15 cellular contexts compared by ENCODE assay signal in the genomic region with DNA sequence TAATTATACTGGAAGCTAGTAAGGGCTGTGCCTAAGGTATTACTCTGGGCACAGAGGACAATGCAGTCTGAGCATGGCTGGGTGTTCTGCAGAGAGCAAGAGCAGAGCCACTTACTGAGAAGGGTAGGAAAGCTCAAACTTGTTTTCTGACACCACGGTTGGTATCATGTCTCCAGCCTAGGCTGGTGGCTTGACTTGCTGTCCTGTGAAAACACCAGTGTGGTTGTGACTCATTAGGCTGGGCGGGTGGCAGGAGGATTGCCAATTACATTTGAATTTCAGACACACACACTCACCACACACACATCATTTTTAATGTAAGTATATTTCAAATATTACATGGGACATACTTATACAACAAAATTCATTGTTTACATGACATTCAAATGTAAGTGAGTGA. TPM values are rescaled to one million over a fixed set of nuclear protein-coding genes. Genes with fewer than 3 reads are reported as not detected.
A peak's percentile ranks its signal among the peaks of the same experiment; 100 is the strongest.
DNase-seq lines count a peak whose midpoint lies in the region; ATAC-seq and TF ChIP-seq lines count a peak whose summit lies in the region.
"Had no signal": no experiment of that assay in that cellular context is flagged by ENCODE, and none has a peak within 500 bp of the region (broad histone marks: within the 10 kb centered on the region; RNA-seq: fewer than 3 reads in every experiment).

No MANE protein-coding gene starts in this region.

- in situ Hi-C loops in astrocyte of the spinal cord (cut with HindIII; ENCODE audit: low sequenced_read_pairs) = no loop called here

- no peak overlapping the region for H3K4me3 ChIP-seq in astrocyte of the spinal cord (ENCODE audit: low read depth, low read length)
- H3K4me3 ChIP-seq: cardiac muscle cell, ovary, SK-N-MC had no signal

- no peak for TF ChIP-seq CTCF in astrocyte of the spinal cord (IDR thresholded peaks at IDR 0.05; ENCODE audit: low read depth, low read length)

- ATAC-seq in GM19035 (IDR thresholded peaks at IDR 0.05; ENCODE audit: unreplicated experiment) = no peak

- peak; percentile 31 for DNase-seq in NK-92 treated with Interleukin-12 subunit alpha and Interleukin-12 subunit beta, amount 100 ng/mL, for 24 hours (lab: John Stamatoyannopoulos, UW)
- DNase-seq in NK-92 (lab: John Stamatoyannopoulos, UW; ENCODE audit: unreplicated experiment) = no peak
- DNase-seq in LHCN-M2 (ENCODE audit: low read depth) = peak; percentile 75
- DNase-seq in astrocyte of the spinal cord (ENCODE audit: low read depth, low spot score) = peak; percentile 35
- peak; percentile 64 for DNase-seq in kidney tubule cell (ENCODE audit: low spot score)
- DNase-seq in nucleus accumbens (lab: John Stamatoyannopoulos, UW) = no peak
- DNase-seq in amniotic stem cell (lab: John Stamatoyannopoulos, UW) = no peak
- DNase-seq: activated CD4-positive, CD25-positive, alpha-beta regulatory T cell; DMS 273 treated with DMSO at 0.1 percent for 48 hours; Karpas-422; ovary; stimulated activated CD8-positive, alpha-beta memory T cell treated with anti-CD3 and anti-CD28 coated beads, Interleukin-4, amount 100 ng/mL, for 48 hours had no signal

RNA-seq across cellular contexts. Expression of gene MTM1, which starts 19.7 kb away (rescaled TPM):
- 7.6 and 10.2 TPM in 2 replicates for total RNA-seq in LHCN-M2 (2014; rRNA removed)
- polyA plus RNA-seq in LHCN-M2 (2012) = 2.2 TPM

Comparison
In these comparisons a context has a peak if more than half of its experiments do, and no peak if none do; other contexts are left out.
1. DNase-seq: peak in NK-92 treated with Interleukin-12 subunit alpha and Interleukin-12 subunit beta, amount 100 ng/mL, for 24 hours (single experiment), LHCN-M2 (single experiment), astrocyte of the spinal cord (single experiment) and kidney tubule cell (single experiment); none in NK-92 (single experiment), nucleus accumbens (0 of 56) and amniotic stem cell (single experiment).